ENCODE assay signal across 8 cellular contexts in the genomic region with DNA sequence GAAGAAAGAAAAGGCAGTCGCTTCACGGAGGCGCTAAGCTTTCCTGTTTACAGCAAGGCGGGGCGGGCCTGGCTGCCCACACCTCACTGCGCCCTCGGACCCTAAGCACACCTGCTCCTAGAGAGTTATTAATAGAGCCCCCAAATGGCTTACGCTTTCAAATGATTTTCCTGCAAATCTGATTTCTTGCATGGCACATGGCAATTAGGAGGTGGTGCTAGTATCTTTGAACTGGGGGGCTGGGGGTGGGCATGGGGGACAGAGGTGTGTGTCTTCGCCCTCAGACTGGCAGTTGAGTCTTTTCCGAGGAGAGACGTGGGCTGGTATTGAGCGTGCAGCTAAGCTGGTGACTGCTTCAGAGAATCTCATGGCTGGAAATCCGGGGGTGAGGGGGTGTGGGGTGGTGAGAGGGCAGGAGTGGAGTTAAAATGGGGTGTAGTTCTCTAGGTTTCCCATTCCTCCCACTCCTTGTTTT. TPM values are rescaled to one million over a fixed set of nuclear protein-coding genes. Genes with fewer than 3 reads are reported as not detected.
DNase-seq lines count a peak whose midpoint lies in the region; ATAC-seq and TF ChIP-seq lines count a peak whose summit lies in the region.

No MANE protein-coding gene starts in this region.

- intact Hi-C loops in prostate gland (cut with DNase I), result loop anchor here (2.0 to 5.0 kb wide), 5 partner anchors 41 to 317 kb away; partner anchors contain the start of gene DPH5

- peak overlapping the region; percentile 98 for H3K4me3 Mint-ChIP-seq in activated CD4-positive, alpha-beta T cell treated with anti-CD3 and anti-CD28 coated beads, Interleukin-2, amount 10 ng/mL, durations not matched to agents 7 days and 5 days
- H3K4me3 Mint-ChIP-seq in effector memory CD8-positive, alpha-beta T cell, result peak overlapping the region; percentile 99

- POLR2A ChIA-PET in activated CD4-positive, alpha-beta T cell treated with anti-CD3 and anti-CD28 coated beads, Interleukin-2, amount 10 ng/mL, durations not matched to agents 7 days and 5 days (lab: Charles Lee), result interaction anchor here (1.2 to 1.5 kb wide), 2 partner anchors 38 to 50 kb away, joined by 3 to 4 read pairs; no protein-coding TSS in a partner anchor

- CTCF ChIA-PET in activated CD4-positive, alpha-beta T cell treated with anti-CD3 and anti-CD28 coated beads, Interleukin-2, amount 10 ng/mL, durations not matched to agents 7 days and 5 days (lab: Charles Lee), result interaction anchor here (0.7 to 6.3 kb wide), 46 partner anchors 9 to 348 kb away, joined by 3 to 52 read pairs (median 4); partner anchors contain the start of gene DPH5

- no peaks in the 10 kb centered on the region for H3K27me3 ChIP-seq in prostate gland (replicated peaks; ENCODE audit: insufficient read depth)

- H3K27ac ChIP-seq in prostate gland, result peak overlapping the region in 1 of 2 donors; percentile 10

- peaks cover 53% of the 10 kb centered on the region for H3K4me1 Mint-ChIP-seq in activated CD4-positive, alpha-beta T cell treated with anti-CD3 and anti-CD28 coated beads, Interleukin-2, amount 10 ng/mL, durations not matched to agents 7 days and 5 days
- H3K4me1 Mint-ChIP-seq in effector memory CD8-positive, alpha-beta T cell (ENCODE audit: low read depth in 2 of 2), result peaks cover 45 to 65% of the 10 kb centered on the region in 2 donors

- TF ChIP-seq CTCF in prostate gland (IDR thresholded peaks at IDR 0.05), result no peak

- peak overlapping the region; percentile 20 to 40 for H3K4me3 ChIP-seq in prostate gland

- no peaks in the 10 kb centered on the region for H3K36me3 ChIP-seq in prostate gland

- H3K4me1 ChIP-seq in prostate gland (replicated peaks), result no peaks in the 10 kb centered on the region

- H3K27ac Mint-ChIP-seq in activated CD4-positive, alpha-beta T cell treated with anti-CD3 and anti-CD28 coated beads, Interleukin-2, amount 10 ng/mL, durations not matched to agents 7 days and 5 days, result peak overlapping the region; percentile 99
- peak overlapping the region; percentile 98 to 99 for H3K27ac Mint-ChIP-seq in effector memory CD8-positive, alpha-beta T cell

- no peaks in the 10 kb centered on the region for H3K9me3 ChIP-seq in prostate gland

- H3K27me3 Mint-ChIP-seq in activated CD4-positive, alpha-beta T cell treated with anti-CD3 and anti-CD28 coated beads, Interleukin-2, amount 10 ng/mL, durations not matched to agents 7 days and 5 days, result no peaks in the 10 kb centered on the region
- no peaks in the 10 kb centered on the region for H3K27me3 Mint-ChIP-seq in effector memory CD8-positive, alpha-beta T cell

- no peak for TF ChIP-seq POLR2A in prostate gland (IDR thresholded peaks at IDR 0.05)

- DNase-seq in NCI-H1105 treated with DMSO at 0.1 percent for 48 hours (lab: John Stamatoyannopoulos, UW) (peak; percentile 29), NCI-H1105 (lab: John Stamatoyannopoulos, UW) (no peak), prostate gland (ENCODE audit: low spot score) (no peak), DMS153 (lab: John Stamatoyannopoulos, UW) (no peak)
- peak; percentile 63 for DNase-seq in activated CD4-positive, alpha-beta T cell treated with anti-CD3 and anti-CD28 coated beads, Interleukin-2, amount 10 ng/mL, durations not matched to agents 7 days and 5 days
- peak in 2 of 3 experiments; percentile 30 to 38 for DNase-seq in effector memory CD8-positive, alpha-beta T cell

- 18% methylated on average over 13 of the region's 13 CpGs for WGBS in prostate gland

- peaks cover 78% of the 10 kb centered on the region for H3K36me3 Mint-ChIP-seq in activated CD4-positive, alpha-beta T cell treated with anti-CD3 and anti-CD28 coated beads, Interleukin-2, amount 10 ng/mL, durations not matched to agents 7 days and 5 days (ENCODE audit: low read depth)
- peaks cover 84% of the 10 kb centered on the region for H3K36me3 Mint-ChIP-seq in effector memory CD8-positive, alpha-beta T cell (ENCODE audit: insufficient read depth)

- H3K9me3 Mint-ChIP-seq in activated CD4-positive, alpha-beta T cell treated with anti-CD3 and anti-CD28 coated beads, Interleukin-2, amount 10 ng/mL, durations not matched to agents 7 days and 5 days, result no peaks in the 10 kb centered on the region
- no peaks in the 10 kb centered on the region for H3K9me3 Mint-ChIP-seq in effector memory CD8-positive, alpha-beta T cell

- ATAC-seq in effector memory CD8-positive, alpha-beta T cell (replicated peaks), result no peak
- ATAC-seq in GM21528 (IDR thresholded peaks at IDR 0.05; ENCODE audit: low FRiP score, unreplicated experiment), result no peak
- ATAC-seq in GM18870 (IDR thresholded peaks at IDR 0.05; ENCODE audit: unreplicated experiment), result no peak

RNA-seq across cellular contexts. Expression of gene S1PR1, which starts 1.3 kb away (rescaled TPM):
- total RNA-seq in activated CD4-positive, alpha-beta T cell treated with anti-CD3 and anti-CD28 coated beads, Interleukin-2, amount 10 ng/mL, durations not matched to agents 7 days and 5 days, result 100 to 1,000 TPM; 177 to 209 TPM
- total RNA-seq in prostate gland, result 10 to 100 TPM in 1 of 2 donors, 1 to 10 TPM in 1; 9.7 to 24.2 TPM

Comparison
In these comparisons a context has a peak if more than half of its experiments do, and no peak if none do; other contexts are left out.
1. DNase-seq: peak in NCI-H1105 treated with DMSO at 0.1 percent for 48 hours (single experiment), activated CD4-positive, alpha-beta T cell treated with anti-CD3 and anti-CD28 coated beads, Interleukin-2, amount 10 ng/mL, durations not matched to agents 7 days and 5 days (single experiment) and effector memory CD8-positive, alpha-beta T cell (2 of 3); none in NCI-H1105 (single experiment), prostate gland (single experiment) and DMS153 (single experiment).
2. RNA of gene S1PR1, which starts 1.3 kb away (total RNA-seq): 177 to 209 TPM in activated CD4-positive, alpha-beta T cell treated with anti-CD3 and anti-CD28 coated beads, Interleukin-2, amount 10 ng/mL, durations not matched to agents 7 days and 5 days; 9.7 to 24.2 TPM in prostate gland; every median in the first group is over 4 times any median in the second.